Comparison of ENCODE assay signal across 1 cellular context in genomic region chr17:58375811-58376210, GRCh38.
TF ChIP-seq lines count a peak whose summit lies in the region.

No MANE protein-coding gene starts in this region.

TF ChIP-seq in HepG2, 621 proteins besides CTCF, POLR2A, EP300 and RAD21:
- TF ChIP-seq ZNF616 (CRISPR knock-in tag; IDR thresholded peaks at IDR 0.05; ENCODE audit: low read depth): no peak
- no peak for TF ChIP-seq ZNF761 (CRISPR knock-in tag; conservative IDR thresholded peaks at IDR 0.05)
- TF ChIP-seq DNMT1 (CRISPR knock-in tag; IDR thresholded peaks at IDR 0.05): no peak
- no peak for TF ChIP-seq FIP1L1 (IDR thresholded peaks at IDR 0.05; ENCODE audit: borderline replicate concordance, insufficient read depth, low read depth, low read length)
- TF ChIP-seq ZNF775 (CRISPR knock-in tag; IDR thresholded peaks at IDR 0.05; ENCODE audit: borderline replicate concordance): no peak
- TF ChIP-seq RBM22 (optimal IDR thresholded peaks at IDR 0.05; ENCODE audit: low read length): peak; percentile 88
- TF ChIP-seq SIN3B (IDR thresholded peaks at IDR 0.05; ENCODE audit: low read length): no peak
